In genomic region chr17:7852919-7853692, GRCh38 we compare ENCODE assay signal across 1 cellular context.
A peak's percentile ranks its signal among the peaks of the same experiment; 100 is the strongest.
TF ChIP-seq lines count a peak whose summit lies in the region.

No MANE protein-coding gene starts in this region.

TF ChIP-seq in WTC11, 78 proteins besides CTCF, POLR2A, EP300 and RAD21 (continued from another document):
- TF ChIP-seq PRDM15 (CRISPR knock-in tag; IDR thresholded peaks at IDR 0.05) (peak; percentile 22; the same call in 1 of the 2 replicates), CBFB (CRISPR knock-in tag; IDR thresholded peaks at IDR 0.05; ENCODE audit: low read depth) (no peak), IRF1 (CRISPR knock-in tag; IDR thresholded peaks at IDR 0.05) (no peak), ZNF232 (CRISPR knock-in tag; IDR thresholded peaks at IDR 0.05) (no peak), IRF2 (CRISPR knock-in tag; IDR thresholded peaks at IDR 0.05; ENCODE audit: borderline replicate concordance, low read depth) (no peak), MAX (CRISPR knock-in tag; IDR thresholded peaks at IDR 0.05) (peak; percentile 61; the same call in 1 of the 2 replicates), GABPB1 (CRISPR knock-in tag; IDR thresholded peaks at IDR 0.05) (no peak), KAT7 (CRISPR knock-in tag; IDR thresholded peaks at IDR 0.05; ENCODE audit: borderline replicate concordance) (no peak), HMGA2 (CRISPR knock-in tag; IDR thresholded peaks at IDR 0.05) (no peak), HMGXB4 (CRISPR knock-in tag; IDR thresholded peaks at IDR 0.05) (no peak), PREB (CRISPR knock-in tag; IDR thresholded peaks at IDR 0.05; ENCODE audit: borderline replicate concordance) (no peak), ZNF671 (CRISPR knock-in tag; IDR thresholded peaks at IDR 0.05) (no peak), FOXJ3 (CRISPR knock-in tag; IDR thresholded peaks at IDR 0.05; ENCODE audit: borderline replicate concordance) (no peak), NR3C1 (CRISPR knock-in tag; conservative IDR thresholded peaks at IDR 0.05; ENCODE audit: low read depth) (no peak), SP1 (CRISPR knock-in tag; conservative IDR thresholded peaks at IDR 0.05) (no peak), GRHL2 (CRISPR knock-in tag; IDR thresholded peaks at IDR 0.05; ENCODE audit: insufficient replicate concordance, severe bottlenecking) (no peak), PRRX2 (CRISPR knock-in tag; IDR thresholded peaks at IDR 0.05) (no peak), E2F1 (CRISPR knock-in tag; IDR thresholded peaks at IDR 0.05) (0 out of 2 replicates have a peak, but pooled peaks have one; percentile 8), ZSCAN18 (CRISPR knock-in tag; IDR thresholded peaks at IDR 0.05) (no peak), SOX15 (CRISPR knock-in tag; IDR thresholded peaks at IDR 0.05) (no peak), NFATC4 (CRISPR knock-in tag; IDR thresholded peaks at IDR 0.05) (no peak), NR2C2 (CRISPR knock-in tag; IDR thresholded peaks at IDR 0.05) (no peak)
